Comparison of ENCODE assay signal across 1 cellular context in genomic region chr1:11908139-11909021, GRCh38.
TF ChIP-seq lines count a peak whose summit lies in the region.

No MANE protein-coding gene starts in this region.

TF ChIP-seq in IMR-90, 13 proteins besides CTCF, POLR2A, EP300 and RAD21 (continued from another document):
- TF ChIP-seq USF2 (IDR thresholded peaks at IDR 0.05; ENCODE audit: low read depth, low read length) (no peak; the same call in 1 of the 2 replicates), CEBPB (IDR thresholded peaks at IDR 0.05; ENCODE audit: low read depth, low read length) (0 out of 2 replicates have a peak, but pooled peaks have one; percentile 2), RFX5 (IDR thresholded peaks at IDR 0.05; ENCODE audit: low read depth, low read length) (no peak)
